In the genomic region with DNA sequence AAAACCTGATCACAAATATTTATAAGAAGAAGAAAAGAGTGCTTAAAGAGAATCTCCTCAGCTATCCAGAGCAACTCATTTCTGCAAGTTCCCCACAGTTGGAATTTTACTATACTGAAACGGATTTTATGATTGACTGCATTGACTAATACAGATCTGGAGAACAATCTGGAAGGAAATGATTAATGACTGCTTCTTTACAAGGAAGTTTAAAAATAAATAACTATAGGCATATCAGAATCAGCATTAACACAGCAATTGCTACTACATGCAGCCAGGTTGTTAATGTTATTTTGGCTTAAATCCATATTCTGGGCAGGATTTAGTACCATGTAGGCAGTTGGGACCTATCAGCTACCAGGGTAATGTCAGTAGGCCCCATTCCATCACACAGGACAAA, we compare ENCODE assay signal across 21 cellular contexts. TPM values are rescaled to one million over a fixed set of nuclear protein-coding genes. Genes with fewer than 3 reads are reported as not detected.
DNase-seq lines count a peak whose midpoint lies in the region; ATAC-seq, FAIRE-seq and TF ChIP-seq lines count a peak whose summit lies in the region.
"Had no signal": no experiment of that assay in that cellular context is flagged by ENCODE, and none has a peak within 500 bp of the region (broad histone marks: within the 10 kb centered on the region; RNA-seq: fewer than 3 reads in every experiment).

No MANE protein-coding gene starts in this region.

- no peak for TF ChIP-seq CTCF in activated CD8-positive, alpha-beta T cell treated with anti-CD3 and anti-CD28 coated beads for 36 hours (IDR thresholded peaks at IDR 0.05)
- no peak for TF ChIP-seq CTCF in endothelial cell of umbilical vein (IDR thresholded peaks at IDR 0.05; ENCODE audit: extremely low read depth in 1 of 2, insufficient read depth in 1 of 2, low read depth in 1 of 2, low read length in 2 of 2)

- H3K9me1 ChIP-seq in endothelial cell of umbilical vein (replicated peaks; ENCODE audit: control insufficient read depth, extremely low read depth, insufficient read depth, low read length), result no peaks in the 10 kb centered on the region

- no TSS peak for BruUV-seq in endothelial cell of umbilical vein (replicated peaks; lab: Mats Ljungman, UMichigan)

- intact Hi-C loops in activated CD4-positive, alpha-beta T cell treated with anti-CD3 and anti-CD28 coated beads for 36 hours (cut with DNase I, micrococcal nuclease), result loop anchor here (2.0 to 10.0 kb wide), 5 partner anchors 34 to 766 kb away; partner anchors contain the start of genes ATP5MC1 (in 1 of the 2) and CBX1 (in 1 of the 2)
- intact Hi-C loops in activated CD8-positive, alpha-beta T cell treated with anti-CD3 and anti-CD28 coated beads for 36 hours (cut with micrococcal nuclease), result no loop called here
- intact Hi-C loops in endothelial cell of umbilical vein (cut with micrococcal nuclease), result loop anchor here (2.0 kb wide), 1 partner anchor 19 kb away; no protein-coding TSS in a partner anchor

- no peaks in the 10 kb centered on the region for H3K27me3 Mint-ChIP-seq in activated CD4-positive, alpha-beta T cell treated with anti-CD3 and anti-CD28 coated beads for 36 hours
- H3K27me3 Mint-ChIP-seq in activated CD8-positive, alpha-beta T cell treated with anti-CD3 and anti-CD28 coated beads for 36 hours, result no peaks in the 10 kb centered on the region
- H3K27me3 Mint-ChIP-seq: activated B cell treated with CpG ODN at 0.5 μM for 24 hours had no signal

- no peaks in the 10 kb centered on the region for H4K20me1 ChIP-seq in endothelial cell of umbilical vein (replicated peaks; ENCODE audit: control insufficient read depth, extremely low read depth, insufficient read depth, low read length)

- ATAC-seq in activated CD4-positive, alpha-beta T cell treated with anti-CD3 and anti-CD28 coated beads for 36 hours, result no peak
- no peak for ATAC-seq in activated CD8-positive, alpha-beta T cell treated with anti-CD3 and anti-CD28 coated beads for 36 hours
- no peak for ATAC-seq in GM19463 (IDR thresholded peaks at IDR 0.05; ENCODE audit: unreplicated experiment)
- ATAC-seq: left lobe of liver had no signal

- H3K4me3 Mint-ChIP-seq in activated CD4-positive, alpha-beta T cell treated with anti-CD3 and anti-CD28 coated beads for 36 hours, result peak overlapping the region; percentile 94
- peak overlapping the region; percentile 93 for H3K4me3 Mint-ChIP-seq in activated CD8-positive, alpha-beta T cell treated with anti-CD3 and anti-CD28 coated beads for 36 hours
- H3K4me3 Mint-ChIP-seq: activated B cell treated with CpG ODN at 0.5 μM for 24 hours, neural crest cell had no signal

- peaks cover 12% of the 10 kb centered on the region for H3K4me1 ChIP-seq in endothelial cell of umbilical vein (ENCODE audit: control insufficient read depth, extremely low read depth, insufficient read depth, low read length)
- H3K4me1 ChIP-seq: colonic mucosa, HAP-1 had no signal

- no peaks in the 10 kb centered on the region for H3K9me3 ChIP-seq in endothelial cell of umbilical vein (replicated peaks; ENCODE audit: control insufficient read depth, insufficient read depth, low read length)
- H3K9me3 ChIP-seq: colonic mucosa, HAP-1, sigmoid colon had no signal

- no peaks in the 10 kb centered on the region for H3K9me3 Mint-ChIP-seq in activated CD4-positive, alpha-beta T cell treated with anti-CD3 and anti-CD28 coated beads for 36 hours (ENCODE audit: low read depth)
- no peaks in the 10 kb centered on the region for H3K9me3 Mint-ChIP-seq in activated CD8-positive, alpha-beta T cell treated with anti-CD3 and anti-CD28 coated beads for 36 hours
- H3K9me3 Mint-ChIP-seq: activated B cell treated with CpG ODN at 0.5 μM for 24 hours, neural crest cell had no signal

- H3K27me3 ChIP-seq in endothelial cell of umbilical vein (ENCODE audit: control insufficient read depth in 2 of 2, insufficient read depth in 2 of 2, low read length in 2 of 2), result peaks cover 21 to 28% of the 10 kb centered on the region in 2 experiments

- CTCF ChIA-PET in activated CD4-positive, alpha-beta T cell treated with anti-CD3 and anti-CD28 coated beads for 36 hours (lab: Charles Lee), result interaction anchor here (0.6 to 1.1 kb wide), 2 partner anchors 19 to 50 kb away, joined by 3 read pairs; no protein-coding TSS in a partner anchor
- CTCF ChIA-PET in activated CD8-positive, alpha-beta T cell treated with anti-CD3 and anti-CD28 coated beads for 36 hours (lab: Charles Lee), result interaction anchor here (1.0 to 1.2 kb wide), 2 partner anchors 13 to 74 kb away, joined by 3 read pairs; no protein-coding TSS in a partner anchor
- CTCF ChIA-PET in endothelial cell of umbilical vein (lab: Charles Lee), result no interaction called here

- H3K79me2 ChIP-seq in endothelial cell of umbilical vein (ENCODE audit: control insufficient read depth, insufficient read depth, low read length), result no peaks in the 10 kb centered on the region

- TF ChIP-seq POLR2A in endothelial cell of umbilical vein (IDR thresholded peaks at IDR 0.05; ENCODE audit: low read depth, low read length), result no peak

- no peak overlapping the region for H3K9ac ChIP-seq in endothelial cell of umbilical vein (replicated peaks; ENCODE audit: extremely low read depth, insufficient read depth, low read length)

- DNase-seq in activated CD4-positive, alpha-beta T cell treated with anti-CD3 and anti-CD28 coated beads for 36 hours, result no peak
- no peak for DNase-seq in activated CD4-positive, alpha-beta T cell treated with anti-CD3 and anti-CD28 coated beads, Interleukin-2, amount 50 U/mL, for 48 hours
- DNase-seq in GM19239 (ENCODE audit: insufficient read length, low spot score) (no peak), endothelial cell of umbilical vein (ENCODE audit: low read depth, low spot score) (peak; percentile 59), NCI-H446 treated with DMSO at 0.1 percent for 48 hours (lab: John Stamatoyannopoulos, UW) (no peak), HPDE6-E6E7 (ENCODE audit: extremely low spot score) (no peak)
- DNase-seq in activated CD8-positive, alpha-beta T cell treated with anti-CD3 and anti-CD28 coated beads for 36 hours, result no peak
- DNase-seq: activated B cell treated with CpG ODN at 0.5 μM for 24 hours, colonic mucosa, EL, NCI-H1417, posterior cingulate gyrus, sigmoid colon had no signal

- peaks cover 22% of the 10 kb centered on the region for H3K36me3 Mint-ChIP-seq in activated CD4-positive, alpha-beta T cell treated with anti-CD3 and anti-CD28 coated beads for 36 hours (ENCODE audit: low read depth)
- peaks cover 50% of the 10 kb centered on the region for H3K36me3 Mint-ChIP-seq in activated CD8-positive, alpha-beta T cell treated with anti-CD3 and anti-CD28 coated beads for 36 hours (ENCODE audit: low read depth)

- H3K4me1 Mint-ChIP-seq in activated CD4-positive, alpha-beta T cell treated with anti-CD3 and anti-CD28 coated beads for 36 hours, result peaks cover 61% of the 10 kb centered on the region
- H3K4me1 Mint-ChIP-seq in activated CD8-positive, alpha-beta T cell treated with anti-CD3 and anti-CD28 coated beads for 36 hours (ENCODE audit: low read depth), result peaks cover 65% of the 10 kb centered on the region

- H3K27ac ChIP-seq in endothelial cell of umbilical vein (ENCODE audit: insufficient read depth, low read depth, low read length), result no peak overlapping the region
- H3K27ac ChIP-seq: colonic mucosa, sigmoid colon had no signal

- FAIRE-seq in GM19239 (lab: Jason Lieb, UNC) (peak; percentile 48), endothelial cell of umbilical vein (lab: Jason Lieb, UNC) (peak; percentile 84)
- FAIRE-seq: A204.1, D721Med, endometrium had no signal

- POLR2A ChIA-PET in activated CD4-positive, alpha-beta T cell treated with anti-CD3 and anti-CD28 coated beads for 36 hours (lab: Charles Lee), result interaction anchor here (1.5 kb wide), 1 partner anchor 12 kb away, joined by 6 read pairs; no protein-coding TSS in a partner anchor
- POLR2A ChIA-PET in activated CD8-positive, alpha-beta T cell treated with anti-CD3 and anti-CD28 coated beads for 36 hours (lab: Charles Lee), result interaction anchor here (1.1 kb wide), 1 partner anchor 19 kb away, joined by 4 read pairs; no protein-coding TSS in a partner anchor
- POLR2A ChIA-PET in endothelial cell of umbilical vein (lab: Charles Lee), result interaction anchor here (0.7 kb wide), 1 partner anchor 60 kb away, joined by 3 read pairs; no protein-coding TSS in a partner anchor

- H2AFZ ChIP-seq in endothelial cell of umbilical vein (ENCODE audit: low read depth, low read length), result peak overlapping the region; percentile 33

- peak overlapping the region; percentile 98 for H3K27ac Mint-ChIP-seq in activated CD4-positive, alpha-beta T cell treated with anti-CD3 and anti-CD28 coated beads for 36 hours
- peak overlapping the region; percentile 94 for H3K27ac Mint-ChIP-seq in activated CD8-positive, alpha-beta T cell treated with anti-CD3 and anti-CD28 coated beads for 36 hours
- H3K27ac Mint-ChIP-seq: activated B cell treated with CpG ODN at 0.5 μM for 24 hours had no signal

- no peak overlapping the region for H3K4me2 ChIP-seq in endothelial cell of umbilical vein (ENCODE audit: insufficient read depth, low read length)

- H3K36me3 ChIP-seq in endothelial cell of umbilical vein (ENCODE audit: control insufficient read depth in 2 of 2, extremely low read depth in 1 of 2, insufficient read depth in 2 of 2, low read length in 2 of 2), result no peaks in the 10 kb centered on the region
- H3K36me3 ChIP-seq: colonic mucosa, HAP-1, sigmoid colon had no signal

- no peak overlapping the region for H3K4me3 ChIP-seq in endothelial cell of umbilical vein (replicated peaks in 1 of 3; ENCODE audit: insufficient read depth in 1 of 3, low read depth in 1 of 3, low read length in 3 of 3)
- H3K4me3 ChIP-seq: colonic mucosa, HAP-1, sigmoid colon had no signal

- dilution Hi-C loops in endothelial cell of umbilical vein (cut with MboI; ENCODE audit: extremely low pct_ligation_motif_present, low sequenced_read_pairs), result no loop called here

TF ChIP-seq in endothelial cell of umbilical vein, 7 proteins besides CTCF, POLR2A, EP300 and RAD21 (continues in another document):
- no peak for TF ChIP-seq MYC (IDR thresholded peaks at IDR 0.05; ENCODE audit: low read depth, low read length)
- TF ChIP-seq FOS (IDR thresholded peaks at IDR 0.05; ENCODE audit: borderline replicate concordance, insufficient read depth, low read length), result peak; percentile 34

RNA-seq across cellular contexts. Expression of gene SKAP1, which starts 4.0 kb away (rescaled TPM):
- 100 to 1,000 TPM in 1 of 2 experiments, 10 to 100 TPM in 1; 76.1 to 109 TPM for total RNA-seq in activated CD4-positive, alpha-beta T cell treated with anti-CD3 and anti-CD28 coated beads for 36 hours
- total RNA-seq in activated CD8-positive, alpha-beta T cell treated with anti-CD3 and anti-CD28 coated beads for 36 hours, result 10 to 100 TPM; 73.9 to 81.3 TPM
- 0.51 and 0.75 TPM in 2 replicates for total RNA-seq in endothelial cell of umbilical vein
- polyA plus RNA-seq in endothelial cell of umbilical vein, result not detected in 2 replicates
- polyA plus RNA-seq in endothelial cell of umbilical vein (2011; cell fraction: cytosol; rRNA removed), result 0.10 TPM in 1 of 2 replicates, not detected in the other
- not detected in 2 replicates for polyA plus RNA-seq in endothelial cell of umbilical vein (2011; cell fraction: nucleus; rRNA removed)
- 0.19 and 0.35 TPM in 2 replicates for polyA plus RNA-seq in endothelial cell of umbilical vein (2012)
- not detected in 2 replicates for polyA minus RNA-seq in endothelial cell of umbilical vein
- not detected for polyA minus RNA-seq in endothelial cell of umbilical vein (2011; cell fraction: cytosol; rRNA and poly(A)+ RNA removed)
- polyA minus RNA-seq in endothelial cell of umbilical vein (2011; cell fraction: nucleus; rRNA and poly(A)+ RNA removed), result not detected in 2 replicates
- polyA plus RNA-seq: BJ had no signal

Comparison
In these comparisons a context has a peak if more than half of its experiments do, and no peak if none do; other contexts are left out.
1. RNA of gene SKAP1, which starts 4.0 kb away (total RNA-seq): 76.1 to 109 TPM in activated CD4-positive, alpha-beta T cell treated with anti-CD3 and anti-CD28 coated beads for 36 hours and 73.9 to 81.3 TPM in activated CD8-positive, alpha-beta T cell treated with anti-CD3 and anti-CD28 coated beads for 36 hours; 0.51 to 0.75 TPM in endothelial cell of umbilical vein; every median in the first group is over 10 times any median in the second.